10 cellular contexts compared by ENCODE assay signal in genomic region chr1:62572476-62572875, GRCh38. TPM values are rescaled to one million over a fixed set of nuclear protein-coding genes. Genes with fewer than 3 reads are reported as not detected.
"Had no signal": no experiment of that assay in that cellular context is flagged by ENCODE, and none has a peak within 500 bp of the region (broad histone marks: within the 10 kb centered on the region; RNA-seq: fewer than 3 reads in every experiment).

No MANE protein-coding gene starts in this region.

- H3K36me3 ChIP-seq: HAP-1 had no signal

- H3K4me3 ChIP-seq: GM23248, GM23338, HAP-1 had no signal

- H3K9ac ChIP-seq: GM23248 had no signal

- H3K9me3 ChIP-seq: HAP-1 had no signal

- H3K4me1 ChIP-seq: HAP-1 had no signal

- H3K4me3 Mint-ChIP-seq: GM23338, HFFc6 had no signal

- H2AFZ ChIP-seq: GM23248, GM23338 had no signal

- ATAC-seq: GM23338, HCT116 had no signal

- H3K27ac Mint-ChIP-seq: GM23338, HFFc6 had no signal

- FAIRE-seq: H1 had no signal

- H3K27ac ChIP-seq: GM23248 had no signal

- H3K4me2 ChIP-seq: GM23338 had no signal

- DNase-seq: GM23248, GOT3, H7, HCEC 1CT, HFFc6 had no signal

RNA-seq across cellular contexts. Expression of gene ANGPTL3, which starts 24.8 kb away (rescaled TPM):
- total RNA-seq: GM23248, GM23338, H1, H4, H7, HFFc6 had no signal
- polyA plus RNA-seq: GM23248, H1 had no signal
